1 cellular context compared by ENCODE assay signal in genomic region chr7:99094369-99094768, GRCh38.
TF ChIP-seq lines count a peak whose summit lies in the region.

No MANE protein-coding gene starts in this region.

TF ChIP-seq in WTC11, 78 proteins besides CTCF, POLR2A, EP300 and RAD21 (continued from another document):
- TF ChIP-seq ERG (CRISPR knock-in tag; IDR thresholded peaks at IDR 0.05) = no peak
- TF ChIP-seq, protein P1, sequence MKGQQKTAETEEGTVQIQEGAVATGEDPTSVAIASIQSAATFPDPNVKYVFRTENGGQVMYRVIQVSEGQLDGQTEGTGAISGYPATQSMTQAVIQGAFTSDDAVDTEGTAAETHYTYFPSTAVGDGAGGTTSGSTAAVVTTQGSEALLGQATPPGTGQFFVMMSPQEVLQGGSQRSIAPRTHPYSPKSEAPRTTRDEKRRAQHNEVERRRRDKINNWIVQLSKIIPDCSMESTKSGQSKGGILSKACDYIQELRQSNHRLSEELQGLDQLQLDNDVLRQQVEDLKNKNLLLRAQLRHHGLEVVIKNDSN (CRISPR knock-in tag; IDR thresholded peaks at IDR 0.05) = no peak
- TF ChIP-seq HMGXB4 (CRISPR knock-in tag; IDR thresholded peaks at IDR 0.05) = no peak
